37 cellular contexts compared by ENCODE assay signal in genomic region chr1:173568483-173568882, GRCh38. TPM values are rescaled to one million over a fixed set of nuclear protein-coding genes. Genes with fewer than 3 reads are reported as not detected.
"Had no signal": no experiment of that assay in that cellular context is flagged by ENCODE, and none has a peak within 500 bp of the region (broad histone marks: within the 10 kb centered on the region; RNA-seq: fewer than 3 reads in every experiment).

No MANE protein-coding gene starts in this region.

- H3K4me3 ChIP-seq: adrenal gland, ascending aorta, body of pancreas, breast epithelium, cardiac muscle cell had no signal

- FAIRE-seq: astrocyte, bronchial epithelial cell had no signal

- H3K4me1 ChIP-seq: adrenal gland, ascending aorta, body of pancreas, breast epithelium had no signal

- DNase-seq: activated effector memory CD4-positive, alpha-beta T cell treated with anti-CD3 and anti-CD28 coated beads, Interleukin-2, amount 50 U/mL, for 16 hours; activated effector memory CD4-positive, alpha-beta T cell treated with Interleukin-2 at 50 U/mL for 16 hours; activated gamma-delta T cell; activated gamma-delta T cell treated with Interleukin-2 at 50 U/mL for 16 hours; activated naive CD4-positive, alpha-beta T cell; activated naive CD4-positive, alpha-beta T cell treated with anti-CD3 and anti-CD28 coated beads for 36 hours; activated naive CD4-positive, alpha-beta T cell treated with anti-CD3 and anti-CD28 coated beads, Interleukin-2, amount 10 ng/mL, durations not matched to agents 7 days and 5 days; activated naive CD4-positive, alpha-beta T cell treated with anti-CD3 and anti-CD28 coated beads, Interleukin-2, amount 50 U/mL, for 16 hours; activated naive CD4-positive, alpha-beta T cell treated with Interleukin-2 at 50 U/mL for 16 hours; activated naive CD8-positive, alpha-beta T cell treated with anti-CD3 and anti-CD28 coated beads for 36 hours; activated naive CD8-positive, alpha-beta T cell treated with anti-CD3 and anti-CD28 coated beads, Interleukin-2, amount 10 ng/mL, durations not matched to agents 7 days and 5 days; activated naive CD8-positive, alpha-beta T cell treated with anti-CD3 and anti-CD28 coated beads, Interleukin-2, amount 50 U/mL, for 24 hours; activated T-cell treated with anti-CD3 and anti-CD28 coated beads, Interleukin-2, amount 50 U/mL, for 1 hour; activated T-cell treated with anti-CD3 and anti-CD28 coated beads, Interleukin-2, amount 50 U/mL, for 24 hours; activated T-cell treated with anti-CD3 and anti-CD28 coated beads, Interleukin-2, amount 50 U/mL, for 4 hours; activated T-cell treated with anti-CD3 and anti-CD28 coated beads, Interleukin-2, amount 50 U/mL, for 48 hours; activated T-cell treated with anti-CD3 and anti-CD28 coated beads, Interleukin-2, amount 50 U/mL, for 72 hours; adrenal gland; amniotic stem cell; amygdala; anterior cingulate cortex; aorta; body of pancreas; brain microvascular endothelial cell; caudate nucleus; central memory CD4-positive, alpha-beta T cell; cerebellar nuclear complex had no signal

- H3K9me3 ChIP-seq: adrenal gland, ascending aorta, body of pancreas, breast epithelium had no signal

- H3K27ac ChIP-seq: adrenal gland, ascending aorta, body of pancreas, brain microvascular endothelial cell, breast epithelium, cardiac muscle cell had no signal

- H3K36me3 ChIP-seq: adrenal gland, ascending aorta, brain microvascular endothelial cell, breast epithelium, cardiac muscle cell had no signal

- ATAC-seq: activated naive CD4-positive, alpha-beta T cell treated with anti-CD3 and anti-CD28 coated beads, Interleukin-2, amount 50 U/mL, for 72 hours; activated naive CD8-positive, alpha-beta T cell treated with anti-CD3 and anti-CD28 coated beads, Interleukin-2, amount 50 U/mL, for 24 hours; activated T-cell treated with anti-CD3 and anti-CD28 coated beads, Interleukin-2, amount 50 U/mL, for 4 hours; activated T-cell treated with anti-CD3 and anti-CD28 coated beads, Interleukin-2, amount 50 U/mL, for 72 hours; activated T-helper 17 cell treated with anti-CD3 and anti-CD28 coated beads, Interleukin-2, amount 50 U/mL, for 72 hours; body of pancreas had no signal

- H3K27me3 ChIP-seq: adrenal gland, ascending aorta, body of pancreas, brain microvascular endothelial cell, breast epithelium, cardiac muscle cell had no signal

RNA-seq across cellular contexts. Expression of gene SLC9C2, which starts 34.4 kb away (rescaled TPM):
- total RNA-seq: activated naive CD4-positive, alpha-beta T cell treated with anti-CD3 and anti-CD28 coated beads for 36 hours; activated naive CD4-positive, alpha-beta T cell treated with anti-CD3 and anti-CD28 coated beads, Interleukin-2, amount 50 U/mL, for 72 hours; activated naive CD8-positive, alpha-beta T cell treated with anti-CD3 and anti-CD28 coated beads for 36 hours; activated naive CD8-positive, alpha-beta T cell treated with anti-CD3 and anti-CD28 coated beads, Interleukin-2, amount 10 ng/mL, durations not matched to agents 7 days and 5 days; activated T-cell treated with anti-CD3 and anti-CD28 coated beads, Interleukin-2, amount 50 U/mL, for 4 hours; activated T-cell treated with anti-CD3 and anti-CD28 coated beads, Interleukin-2, amount 50 U/mL, for 72 hours; activated T-helper 1 cell treated with anti-CD3 and anti-CD28 coated beads, Interleukin-12 subunit alpha, Interleukin-12 subunit beta, Interleukin-2, Interleukin-4 antibody, amounts not matched to agents 30 ng/mL and 10 ng/mL and 1 ng/mL, durations not matched to agents 14 hours and 24 hours and 36 hours; activated T-helper 17 cell treated with anti-CD3 and anti-CD28 coated beads, Interleukin-2, amount 50 U/mL, for 72 hours; activated T-helper 2 cell treated with anti-CD3 and anti-CD28 coated beads, Interferon-gamma antibody, Interleukin-2, Interleukin-4, amounts not matched to agents 10 μg/mL and 5 μg/mL and 100 μg/mL, durations not matched to agents 14 hours and 24 hours and 36 hours; aorta; ascending aorta; body of pancreas; breast epithelium; bronchial epithelial cell; cardiac muscle cell; chondrocyte had no signal
- polyA plus RNA-seq: aorta had no signal
